8 cellular contexts compared by ENCODE assay signal in genomic region chr22:37043828-37044538, GRCh38. TPM values are rescaled to one million over a fixed set of nuclear protein-coding genes. Genes with fewer than 3 reads are reported as not detected.
A peak's percentile ranks its signal among the peaks of the same experiment; 100 is the strongest.
DNase-seq lines count a peak whose midpoint lies in the region; ATAC-seq and TF ChIP-seq lines count a peak whose summit lies in the region.

No MANE protein-coding gene starts in this region.

- H3K36me3 ChIP-seq in brain microvascular endothelial cell (replicated peaks) = no peaks in the 10 kb centered on the region
- no peaks in the 10 kb centered on the region for H3K36me3 ChIP-seq in lower lobe of right lung
- no peaks in the 10 kb centered on the region for H3K36me3 ChIP-seq in ascending aorta

- H3K4me1 ChIP-seq in lower lobe of right lung (peaks cover 15% of the 10 kb centered on the region), ascending aorta (no peaks in the 10 kb centered on the region)

- peaks cover 8% of the 10 kb centered on the region for H3K4me1 Mint-ChIP-seq in type B pancreatic cell (ENCODE audit: unreplicated experiment)

- peak; percentile 96 to 98 for ATAC-seq in lower lobe of right lung

- no peaks in the 10 kb centered on the region for H3K36me3 Mint-ChIP-seq in type B pancreatic cell

- DNase-seq in DMS 273 (lab: John Stamatoyannopoulos, UW; ENCODE audit: unreplicated experiment) (peak; percentile 58), DMS 273 treated with DMSO at 0.1 percent for 48 hours (lab: John Stamatoyannopoulos, UW) (no peak), HT-29 (ENCODE audit: low spot score) (peak; percentile 74), SK-MEL-5 (ENCODE audit: low read depth, low spot score) (peak; percentile 74), brain microvascular endothelial cell (no peak), lower lobe of right lung (peak; percentile 88), type B pancreatic cell (ENCODE audit: extremely low spot score, unreplicated experiment) (no peak), ascending aorta (ENCODE audit: low spot score in 2 of 2) (no peak)

- H3K9me3 ChIP-seq in lower lobe of right lung (no peaks in the 10 kb centered on the region), ascending aorta (no peaks in the 10 kb centered on the region)

- in situ Hi-C loops in SK-MEL-5 (cut with HindIII; ENCODE audit: low pct_unique_long_range_greater_than_20kb, low sequenced_read_pairs) = no loop called here
- in situ Hi-C loops in brain microvascular endothelial cell (cut with HindIII; ENCODE audit: low pct_ligation_motif_present, low sequenced_read_pairs) = no loop called here

- peak overlapping the region; percentile 63 for H3K27ac Mint-ChIP-seq in type B pancreatic cell

- intact Hi-C loops in lower lobe of right lung (cut with DNase I) = no loop called here
- intact Hi-C loops in ascending aorta (cut with DNase I) = no loop called here

- H3K27me3 Mint-ChIP-seq in type B pancreatic cell = no peaks in the 10 kb centered on the region

- H3K4me3 Mint-ChIP-seq in type B pancreatic cell = no peak overlapping the region

- TF ChIP-seq CTCF in brain microvascular endothelial cell (IDR thresholded peaks at IDR 0.05; ENCODE audit: low read depth, low read length, missing control alignments) = peak; percentile 71
- TF ChIP-seq CTCF in lower lobe of right lung (IDR thresholded peaks at IDR 0.05) = peak; percentile 75
- peak; percentile 68 for TF ChIP-seq CTCF in type B pancreatic cell (conservative IDR thresholded peaks at IDR 0.05)
- TF ChIP-seq CTCF in ascending aorta (IDR thresholded peaks at IDR 0.05) = peak in 1 of 3 experiments; percentile 27

- H3K27me3 ChIP-seq in brain microvascular endothelial cell (replicated peaks) (no peaks in the 10 kb centered on the region), lower lobe of right lung (ENCODE audit: low read depth) (no peaks in the 10 kb centered on the region), ascending aorta (no peaks in the 10 kb centered on the region)

- no peaks in the 10 kb centered on the region for H3K9me3 Mint-ChIP-seq in type B pancreatic cell

- H3K4me3 ChIP-seq in brain microvascular endothelial cell (ENCODE audit: low read depth, low read length) (no peak overlapping the region), lower lobe of right lung (no peak overlapping the region), ascending aorta (no peak overlapping the region)

- no peak overlapping the region for H3K27ac ChIP-seq in brain microvascular endothelial cell
- H3K27ac ChIP-seq in lower lobe of right lung = no peak overlapping the region
- H3K27ac ChIP-seq in ascending aorta = no peak overlapping the region

RNA-seq across cellular contexts. Expression of gene KCTD17, which starts 7.6 kb away (rescaled TPM):
- total RNA-seq in HT-29 (2014; rRNA removed; shearing (Covaris generic)) = 5.5 and 11.1 TPM in 2 replicates
- 11.2 and 14.0 TPM in 2 replicates for total RNA-seq in SK-MEL-5 (2014; rRNA removed; shearing (Covaris generic))
- 20.2 and 22.1 TPM in 2 replicates for polyA plus RNA-seq in SK-MEL-5 (2015; cell fraction: cytosol; rRNA removed)
- polyA plus RNA-seq in SK-MEL-5 (2015; cell fraction: nucleus; rRNA removed) = 20.2 and 36.7 TPM in 2 replicates
- total RNA-seq in lower lobe of right lung (24.2 TPM), type B pancreatic cell (ENCODE audit: low replicate concordance) (11.1 and 53.7 TPM in 2 replicates), ascending aorta (34.9 TPM)

RNA-seq across cellular contexts. Expression of gene MPST, which starts 24.4 kb away (rescaled TPM):
- total RNA-seq in HT-29 (2014; rRNA removed; shearing (Covaris generic)) = 211 and 220 TPM in 2 replicates
- 50.2 and 54.8 TPM in 2 replicates for total RNA-seq in SK-MEL-5 (2014; rRNA removed; shearing (Covaris generic))
- 65.5 and 71.3 TPM in 2 replicates for polyA plus RNA-seq in SK-MEL-5 (2015; cell fraction: cytosol; rRNA removed)
- polyA plus RNA-seq in SK-MEL-5 (2015; cell fraction: nucleus; rRNA removed) = 46.6 and 63.5 TPM in 2 replicates
- total RNA-seq in lower lobe of right lung = 73.2 TPM
- 56.6 and 71.3 TPM in 2 replicates for total RNA-seq in type B pancreatic cell (ENCODE audit: low replicate concordance)
- 113 TPM for total RNA-seq in ascending aorta

RNA-seq across cellular contexts. Expression of gene TST, which starts 24.7 kb away (rescaled TPM):
- total RNA-seq in HT-29 (2014; rRNA removed; shearing (Covaris generic)) = 165 and 167 TPM in 2 replicates
- total RNA-seq in SK-MEL-5 (2014; rRNA removed; shearing (Covaris generic)) = 15.7 and 26.0 TPM in 2 replicates
- polyA plus RNA-seq in SK-MEL-5 (2015; cell fraction: cytosol; rRNA removed) = 24.2 and 28.4 TPM in 2 replicates
- polyA plus RNA-seq in SK-MEL-5 (2015; cell fraction: nucleus; rRNA removed) = 3.7 and 11.9 TPM in 2 replicates
- total RNA-seq in lower lobe of right lung = 48.3 TPM
- 30.8 and 34.0 TPM in 2 replicates for total RNA-seq in type B pancreatic cell (ENCODE audit: low replicate concordance)
- total RNA-seq in ascending aorta = 22.7 TPM

Comparison
In these comparisons a context has a peak if more than half of its experiments do, and no peak if none do; other contexts are left out.
1. DNase-seq: peak in DMS 273 (single experiment), HT-29 (single experiment), SK-MEL-5 (single experiment) and lower lobe of right lung (single experiment); none in DMS 273 treated with DMSO at 0.1 percent for 48 hours (single experiment), brain microvascular endothelial cell (single experiment), type B pancreatic cell (single experiment) and ascending aorta (0 of 2).